22 cellular contexts compared by ENCODE assay signal in the genomic region with DNA sequence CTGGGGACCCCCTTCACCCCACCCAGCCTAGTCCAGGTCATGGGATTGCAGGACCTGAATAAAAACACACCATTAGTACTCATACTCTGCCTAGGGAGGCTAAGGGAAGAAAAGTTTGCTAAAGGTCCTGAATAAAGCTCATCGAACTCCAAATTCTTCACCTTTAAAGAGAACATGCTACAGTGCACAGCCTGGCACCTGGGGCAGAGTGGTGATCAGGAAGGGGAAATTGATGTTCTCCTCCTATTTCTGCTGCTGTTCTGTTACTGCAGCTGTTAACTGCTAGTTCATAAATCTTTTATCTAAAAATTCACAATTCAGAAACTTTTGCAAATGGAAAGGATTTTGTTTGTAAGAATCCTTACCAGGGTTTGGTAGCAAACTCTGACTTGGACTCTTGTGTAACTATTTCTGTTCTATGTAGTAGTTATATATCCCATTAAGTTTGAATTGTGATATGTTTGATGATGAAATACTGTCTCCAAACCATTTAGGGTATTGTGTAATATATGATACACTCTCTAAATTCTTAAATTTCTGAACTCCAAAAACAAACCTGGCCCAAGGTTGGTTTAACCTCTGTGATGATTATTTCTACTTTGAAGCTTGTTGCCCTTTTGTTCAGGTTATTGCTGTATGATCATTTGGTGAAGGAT. TPM values are rescaled to one million over a fixed set of nuclear protein-coding genes. Genes with fewer than 3 reads are reported as not detected.
A peak's percentile ranks its signal among the peaks of the same experiment; 100 is the strongest.
DNase-seq lines count a peak whose midpoint lies in the region; ATAC-seq and TF ChIP-seq lines count a peak whose summit lies in the region.
"Had no signal": no experiment of that assay in that cellular context is flagged by ENCODE, and none has a peak within 500 bp of the region (broad histone marks: within the 10 kb centered on the region; RNA-seq: fewer than 3 reads in every experiment).

No MANE protein-coding gene starts in this region.

- H3K36me3 Mint-ChIP-seq in MCF 10A (ENCODE audit: insufficient read depth, unreplicated experiment): no peaks in the 10 kb centered on the region

- POLR2A ChIA-PET in MCF 10A (lab: Yijun Ruan, JAX): interaction anchor here (0.8 to 1.5 kb wide), 3 partner anchors 12 to 21 kb away, joined by 3 to 8 read pairs (median 6); no protein-coding TSS in a partner anchor

- no peaks in the 10 kb centered on the region for H3K79me2 ChIP-seq in OCI-LY3 (ENCODE audit: low read length)

- no peaks in the 10 kb centered on the region for H3K9me3 Mint-ChIP-seq in MCF 10A (ENCODE audit: unreplicated experiment)
- H3K9me3 Mint-ChIP-seq: activated CD4-positive, alpha-beta T cell treated with anti-CD3 and anti-CD28 coated beads, Interleukin-2, amount 10 ng/mL, durations not matched to agents 7 days and 5 days; CD4-positive, alpha-beta memory T cell had no signal

- H3K4me1 ChIP-seq in breast epithelium: no peaks in the 10 kb centered on the region
- H3K4me1 ChIP-seq in OCI-LY3 (ENCODE audit: low read length): peaks cover 46% of the 10 kb centered on the region
- H3K4me1 ChIP-seq in right cardiac atrium (ENCODE audit: control insufficient read depth, insufficient read depth, low read length): no peaks in the 10 kb centered on the region
- H3K4me1 ChIP-seq: SJCRH30 had no signal

- H3K36me3 ChIP-seq in breast epithelium (no peaks in the 10 kb centered on the region), OCI-LY3 (replicated peaks; ENCODE audit: low read depth, low read length) (no peaks in the 10 kb centered on the region)
- H3K36me3 ChIP-seq: SJCRH30 had no signal

- CTCF ChIA-PET in MCF 10A (lab: Yijun Ruan, JAX): no interaction called here

- no peak overlapping the region for H3K4me3 Mint-ChIP-seq in MCF 10A (ENCODE audit: unreplicated experiment)
- H3K4me3 Mint-ChIP-seq: activated CD4-positive, alpha-beta T cell treated with anti-CD3 and anti-CD28 coated beads, Interleukin-2, amount 10 ng/mL, durations not matched to agents 7 days and 5 days; CD4-positive, alpha-beta memory T cell had no signal

- H3K9me3 ChIP-seq in breast epithelium: no peaks in the 10 kb centered on the region
- H3K9me3 ChIP-seq in OCI-LY3 (ENCODE audit: insufficient read depth, low read length): no peaks in the 10 kb centered on the region
- no peaks in the 10 kb centered on the region for H3K9me3 ChIP-seq in right cardiac atrium (ENCODE audit: control insufficient read depth, low read length)
- H3K9me3 ChIP-seq: body of pancreas, SJCRH30 had no signal

- 81% methylated on average over 1 of the region's 1 CpG for WGBS in right cardiac atrium

- H2AFZ ChIP-seq in OCI-LY3 (ENCODE audit: low read depth, low read length): no peak overlapping the region

- H3K27me3 ChIP-seq in breast epithelium: no peaks in the 10 kb centered on the region
- H3K27me3 ChIP-seq in OCI-LY3 (ENCODE audit: low read depth, low read length): peaks cover 9% of the 10 kb centered on the region
- H3K27me3 ChIP-seq in right cardiac atrium (ENCODE audit: control insufficient read depth, insufficient read depth): no peaks in the 10 kb centered on the region
- H3K27me3 ChIP-seq: body of pancreas, SJCRH30 had no signal

- ATAC-seq in HG03159 (IDR thresholded peaks at IDR 0.05; ENCODE audit: unreplicated experiment): no peak
- no peak for ATAC-seq in right cardiac atrium
- ATAC-seq: body of pancreas had no signal

- peaks cover 38% of the 10 kb centered on the region for H3K4me1 Mint-ChIP-seq in MCF 10A (ENCODE audit: insufficient read depth, unreplicated experiment)

- TF ChIP-seq POLR2A in breast epithelium (IDR thresholded peaks at IDR 0.05): no peak

- peak overlapping the region; percentile 58 for H3K4me2 ChIP-seq in OCI-LY3 (ENCODE audit: low read length)
- H3K4me2 ChIP-seq: KMS-11 had no signal

- intact Hi-C loops in MCF 10A (cut with micrococcal nuclease) (no loop called here), breast epithelium (cut with DNase I; ENCODE audit: low total_unique reads) (loop anchor here (5.0 kb wide), 1 partner anchor 993 kb away; no protein-coding TSS in a partner anchor), right cardiac atrium (cut with DNase I) (no loop called here)

- H3K27ac Mint-ChIP-seq in MCF 10A (ENCODE audit: low read depth, unreplicated experiment): no peak overlapping the region
- H3K27ac Mint-ChIP-seq: activated CD4-positive, alpha-beta T cell treated with anti-CD3 and anti-CD28 coated beads, Interleukin-2, amount 10 ng/mL, durations not matched to agents 7 days and 5 days had no signal

- H3K4me3 ChIP-seq in breast epithelium (no peak overlapping the region), OCI-LY3 (ENCODE audit: low read length) (no peak overlapping the region), right cardiac atrium (ENCODE audit: low read length) (no peak overlapping the region)
- H3K4me3 ChIP-seq: body of pancreas, SJCRH30 had no signal

- peak; percentile 43 for DNase-seq in MCF 10A (ENCODE audit: unreplicated experiment)
- no peak for DNase-seq in breast epithelium (ENCODE audit: low spot score in 2 of 2)
- peak; percentile 21 for DNase-seq in fibroblast of gingiva (ENCODE audit: low read depth)
- DNase-seq in stromal cell of bone marrow (ENCODE audit: low read depth): peak; percentile 13
- no peak for DNase-seq in DMS53 (lab: John Stamatoyannopoulos, UW)
- no peak for DNase-seq in right cardiac atrium
- DNase-seq: activated CD4-positive, alpha-beta T cell treated with anti-CD3 and anti-CD28 coated beads, Interleukin-2, amount 10 ng/mL, durations not matched to agents 7 days and 5 days; activated naive CD4-positive, alpha-beta T cell treated with anti-CD3 and anti-CD28 coated beads, Interleukin-2, amount 50 U/mL, for 16 hours; body of pancreas; CD4-positive, alpha-beta memory T cell; dermis blood vessel endothelial cell; DMS79; HCEC 1CT; NCI-H146; posterior cingulate gyrus; SJCRH30; stimulated activated naive CD4-positive, alpha-beta T cell had no signal

- TF ChIP-seq CTCF in MCF 10A (IDR thresholded peaks at IDR 0.05; ENCODE audit: unreplicated experiment) (no peak), breast epithelium (IDR thresholded peaks at IDR 0.05) (no peak), OCI-LY3 (IDR thresholded peaks at IDR 0.05; ENCODE audit: low read depth, low read length) (no peak)

- H3K27me3 Mint-ChIP-seq in MCF 10A (ENCODE audit: insufficient read depth, unreplicated experiment): no peaks in the 10 kb centered on the region
- H3K27me3 Mint-ChIP-seq: activated CD4-positive, alpha-beta T cell treated with anti-CD3 and anti-CD28 coated beads, Interleukin-2, amount 10 ng/mL, durations not matched to agents 7 days and 5 days; CD4-positive, alpha-beta memory T cell had no signal

- no TSS peak for BruUV-seq in MCF 10A (replicated peaks; lab: Mats Ljungman, UMichigan)

- no peaks in the 10 kb centered on the region for H4K20me1 ChIP-seq in OCI-LY3 (ENCODE audit: insufficient read depth, low read length)

- no peak overlapping the region for H3K27ac ChIP-seq in breast epithelium
- peak overlapping the region; percentile 60 for H3K27ac ChIP-seq in OCI-LY3 (ENCODE audit: low read length)
- H3K27ac ChIP-seq in right cardiac atrium (ENCODE audit: low read length): no peak overlapping the region
- H3K27ac ChIP-seq: body of pancreas, epithelial cell of prostate, HL-60, KMS-11, SJCRH30 had no signal

- H3K9ac ChIP-seq in OCI-LY3 (ENCODE audit: low read length): no peak overlapping the region
- H3K9ac ChIP-seq: KMS-11 had no signal

RNA-seq across cellular contexts. Expression of a gene that starts 27.9 kb away (rescaled TPM):
- total RNA-seq in MCF 10A (2022) (20.5 and 25.7 TPM in 2 replicates), breast epithelium (10 to 100 TPM in 2 of 3 donors, 1 to 10 TPM in 1; 6.4 to 46.2 (median 25.9) TPM), right cardiac atrium (1 to 10 TPM in 2 of 4 donors, under 1 TPM in 2; 0.48 to 1.2 (median 0.86) TPM)
- 0.11 TPM for polyA plus RNA-seq in right cardiac atrium

Comparison
In these comparisons a context has a peak if more than half of its experiments do, and no peak if none do; other contexts are left out.
1. DNase-seq: peak in MCF 10A (single experiment), fibroblast of gingiva (single experiment) and stromal cell of bone marrow (single experiment); none in breast epithelium (0 of 2), DMS53 (single experiment) and right cardiac atrium (0 of 3).